24 cellular contexts compared by ENCODE assay signal in the genomic region with DNA sequence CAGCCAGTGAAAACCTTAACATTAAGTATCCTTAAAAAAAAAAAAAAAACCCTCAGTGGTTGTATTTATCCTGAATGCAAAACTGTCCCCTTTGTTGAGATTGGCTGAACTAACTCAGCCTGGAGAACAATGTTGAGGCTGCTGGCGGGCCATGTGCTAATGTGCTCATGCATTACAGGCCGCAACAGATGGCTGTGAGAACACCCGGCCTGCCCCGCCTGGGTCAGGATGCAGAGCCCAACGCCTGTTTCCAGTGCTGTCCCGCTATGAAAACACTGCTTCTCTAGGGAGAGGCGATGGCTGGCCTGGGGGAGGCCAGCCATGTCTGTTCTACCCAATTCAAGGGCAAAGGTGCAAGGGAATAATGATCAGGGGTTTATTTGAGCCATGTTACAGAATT. TPM values are rescaled to one million over a fixed set of nuclear protein-coding genes. Genes with fewer than 3 reads are reported as not detected.
DNase-seq lines count a peak whose midpoint lies in the region; ATAC-seq and TF ChIP-seq lines count a peak whose summit lies in the region.
"Had no signal": no experiment of that assay in that cellular context is flagged by ENCODE, and none has a peak within 500 bp of the region (broad histone marks: within the 10 kb centered on the region; RNA-seq: fewer than 3 reads in every experiment).

No MANE protein-coding gene starts in this region.

- WGBS in right lobe of liver (ENCODE audit: insufficient coverage, low coverage, low lambda C conversion rate, missing lambda C conversion rate): no CpG with 5 or more reads among the region's 7 CpGs

- peak; percentile 90 for DNase-seq in NCI-H1694 treated with DMSO at 0.1 percent for 48 hours (lab: John Stamatoyannopoulos, UW)
- peak; percentile 23 for DNase-seq in cerebellar cortex (ENCODE audit: low spot score)
- peak; percentile 87 for DNase-seq in midbrain (lab: John Stamatoyannopoulos, UW)
- DNase-seq in right lobe of liver: no peak
- no peak for DNase-seq in NCI-H345 treated with DMSO at 0.1 percent for 48 hours (lab: John Stamatoyannopoulos, UW; ENCODE audit: unreplicated experiment)
- DNase-seq: activated CD4-positive, alpha-beta T cell treated with anti-CD3 and anti-CD28 coated beads, Interleukin-2, amount 50 U/mL, for 4 hours; activated gamma-delta T cell treated with Interleukin-2 at 50 U/mL for 16 hours; activated T-cell treated with anti-CD3 and anti-CD28 coated beads for 4 hours; colonic mucosa; COR-L47; kidney glomerular epithelial cell; NCI-H1048; NCI-H2081; SHP77; T-helper 1 cell had no signal

- no peaks in the 10 kb centered on the region for H3K36me3 ChIP-seq in right lobe of liver
- H3K36me3 ChIP-seq: colonic mucosa, thyroid gland had no signal

- H3K4me1 ChIP-seq in right lobe of liver: no peaks in the 10 kb centered on the region
- H3K4me1 ChIP-seq: colonic mucosa, thyroid gland had no signal

- intact Hi-C loops in right lobe of liver (cut with DNase I): no loop called here

- no peak for ATAC-seq in right lobe of liver
- no peak for ATAC-seq in HG02610 (IDR thresholded peaks at IDR 0.05; ENCODE audit: unreplicated experiment)
- ATAC-seq: stimulated activated memory B cell treated with anti-CD40 and anti-IgM and Interleukin-4, amounts not matched to agents 10 μg/mL and 1 μg/mL and 100 μg/mL, for 72 hours had no signal

- H3K4me3 ChIP-seq in right lobe of liver: no peak overlapping the region
- H3K4me3 ChIP-seq: colonic mucosa, thyroid gland had no signal

- TF ChIP-seq POLR2A in right lobe of liver (IDR thresholded peaks at IDR 0.05): no peak

- H3K27ac ChIP-seq in temporal lobe (ENCODE audit: low read depth, low read length): peak overlapping the region; percentile 76
- no peak overlapping the region for H3K27ac ChIP-seq in right lobe of liver
- H3K27ac ChIP-seq: colonic mucosa, thyroid gland had no signal

- H3K9me3 ChIP-seq in right lobe of liver: no peaks in the 10 kb centered on the region
- H3K9me3 ChIP-seq: colonic mucosa, thyroid gland had no signal

- H3K27me3 ChIP-seq in right lobe of liver: no peaks in the 10 kb centered on the region

- TF ChIP-seq CTCF in right lobe of liver (IDR thresholded peaks at IDR 0.05): no peak

RNA-seq across cellular contexts. Expression of gene OLIG2, which starts 13.8 kb away (rescaled TPM):
- total RNA-seq in temporal lobe (15.2 TPM), right lobe of liver (not detected)
- total RNA-seq: colonic mucosa, endothelial cell of umbilical vein, HT1080, mesenteric fat pad had no signal

RNA-seq across cellular contexts. Expression of gene OLIG1, which starts 30.4 kb away (rescaled TPM):
- 19.4 TPM for total RNA-seq in temporal lobe
- not detected for total RNA-seq in right lobe of liver
- total RNA-seq: astrocyte, colonic mucosa, Daoy, endothelial cell of umbilical vein, HT1080, mesenteric fat pad, thyroid gland had no signal

Comparison
In these comparisons a context has a peak if more than half of its experiments do, and no peak if none do; other contexts are left out.
1. DNase-seq: peak in NCI-H1694 treated with DMSO at 0.1 percent for 48 hours (single experiment), cerebellar cortex (single experiment) and midbrain (single experiment); none in right lobe of liver (0 of 3) and NCI-H345 treated with DMSO at 0.1 percent for 48 hours (single experiment).
2. RNA of gene OLIG2, which starts 13.8 kb away (total RNA-seq): 15.2 TPM in temporal lobe (single experiment); not detected in right lobe of liver; every median in the first group is over 10 times any median in the second.
3. RNA of gene OLIG1, which starts 30.4 kb away (total RNA-seq): 19.4 TPM in temporal lobe (single experiment); not detected in right lobe of liver; every median in the first group is over 10 times any median in the second.